In genomic region chr18:67216846-67217245, GRCh38 we compare ENCODE assay signal across 7 cellular contexts.
"Had no signal": no experiment of that assay in that cellular context is flagged by ENCODE, and none has a peak within 500 bp of the region (broad histone marks: within the 10 kb centered on the region; RNA-seq: fewer than 3 reads in every experiment).

No MANE protein-coding gene starts in this region.

- H3K36me3 ChIP-seq: left ventricle myocardium inferior, neutrophil, tibial artery, uterus had no signal

- H3K27me3 ChIP-seq: foreskin keratinocyte, neutrophil, tibial artery, uterus had no signal

- H3K4me3 ChIP-seq: left ventricle myocardium inferior, mucosa of descending colon, tibial artery, uterus had no signal

- H3K9me3 ChIP-seq: left ventricle myocardium inferior, mucosa of descending colon, neutrophil, tibial artery, uterus had no signal

- DNase-seq: activated naive CD8-positive, alpha-beta T cell treated with anti-CD3 and anti-CD28 coated beads, Interleukin-2, amount 10 ng/mL, durations not matched to agents 7 days and 5 days; left ventricle myocardium inferior had no signal

- H3K4me1 ChIP-seq: foreskin keratinocyte, left ventricle myocardium inferior, uterus had no signal

- H3K27ac ChIP-seq: foreskin keratinocyte, left ventricle myocardium inferior, neutrophil, tibial artery, uterus had no signal
